16 cellular contexts compared by ENCODE assay signal in genomic region chr3:104916971-104917370, GRCh38.
DNase-seq lines count a peak whose midpoint lies in the region; ATAC-seq and TF ChIP-seq lines count a peak whose summit lies in the region.
"Had no signal": no experiment of that assay in that cellular context is flagged by ENCODE, and none has a peak within 500 bp of the region (broad histone marks: within the 10 kb centered on the region; RNA-seq: fewer than 3 reads in every experiment).

No MANE protein-coding gene starts in this region.

- no peak overlapping the region for H3K9ac ChIP-seq in SK-N-MC (ENCODE audit: insufficient read length)

- no peaks in the 10 kb centered on the region for H3K9me3 ChIP-seq in SK-N-MC (ENCODE audit: low read depth, low read length)
- H3K9me3 ChIP-seq in hepatocyte (ENCODE audit: low read depth) = no peaks in the 10 kb centered on the region
- H3K9me3 ChIP-seq: HAP-1 had no signal

- H3K36me3 ChIP-seq in SK-N-MC (ENCODE audit: insufficient read depth, low read length) = no peaks in the 10 kb centered on the region
- H3K36me3 ChIP-seq in hepatocyte (replicated peaks; ENCODE audit: insufficient read depth, low read depth) = no peaks in the 10 kb centered on the region
- H3K36me3 ChIP-seq: HAP-1 had no signal

- no peaks in the 10 kb centered on the region for H3K27me3 ChIP-seq in hepatocyte
- no peaks in the 10 kb centered on the region for H3K27me3 ChIP-seq in foreskin keratinocyte

- H3K4me1 ChIP-seq in hepatocyte (ENCODE audit: insufficient read depth) (no peaks in the 10 kb centered on the region), foreskin keratinocyte (peaks cover 3% of the 10 kb centered on the region)
- H3K4me1 ChIP-seq: HAP-1 had no signal

- no peaks in the 10 kb centered on the region for H3K79me2 ChIP-seq in hepatocyte

- no peak overlapping the region for H2AFZ ChIP-seq in hepatocyte

- H3K4me3 ChIP-seq in SK-N-MC = peak overlapping the region; percentile 7; the same call in 1 of the 2 replicates
- no peak overlapping the region for H3K4me3 ChIP-seq in hepatocyte
- H3K4me3 ChIP-seq: HAP-1, K562 had no signal

- peak overlapping the region; percentile 1 for H3K4me2 ChIP-seq in hepatocyte

- DNase-seq in ELR (ENCODE audit: low read depth) (peak; percentile 22), SK-N-MC (ENCODE audit: low read depth, low spot score) (no peak), hepatocyte (ENCODE audit: low spot score) (no peak), NCI-H1048 (lab: John Stamatoyannopoulos, UW) (no peak), foreskin keratinocyte (no peak)
- DNase-seq: COR-L47; DMS153; NCI-H345; NCI-H69; NK-92 treated with Interleukin-12 subunit alpha and Interleukin-12 subunit beta, amount 100 ng/mL, for 24 hours; OCI-M1 had no signal

- H4K20me1 ChIP-seq in hepatocyte (ENCODE audit: insufficient read depth, poor library complexity, severe bottlenecking) = no peaks in the 10 kb centered on the region

- WGBS in hepatocyte (ENCODE audit: low lambda C conversion rate, missing lambda C conversion rate) = 22% methylated on average over 1 of the region's 1 CpG

- no peak for ATAC-seq in HG03196 (IDR thresholded peaks at IDR 0.05; ENCODE audit: unreplicated experiment)
- no peak for ATAC-seq in foreskin keratinocyte
- ATAC-seq in HG02623 (IDR thresholded peaks at IDR 0.05; ENCODE audit: unreplicated experiment) = no peak
- ATAC-seq: K562 had no signal

- H3K27ac ChIP-seq in SK-N-MC (peak overlapping the region; percentile 76), hepatocyte (no peak overlapping the region), foreskin keratinocyte (no peak overlapping the region)
- H3K27ac ChIP-seq: RWPE1 had no signal

- no peaks in the 10 kb centered on the region for H3K9me2 ChIP-seq in hepatocyte (replicated peaks; ENCODE audit: insufficient read depth)

- TF ChIP-seq CTCF in hepatocyte (IDR thresholded peaks at IDR 0.05; ENCODE audit: poor library complexity) (no peak), foreskin keratinocyte (conservative IDR thresholded peaks at IDR 0.05) (no peak)
